17 cellular contexts compared by ENCODE assay signal in genomic region chr9:84755375-84755774, GRCh38.
DNase-seq lines count a peak whose midpoint lies in the region; ATAC-seq, FAIRE-seq and TF ChIP-seq lines count a peak whose summit lies in the region.
"Had no signal": no experiment of that assay in that cellular context is flagged by ENCODE, and none has a peak within 500 bp of the region (broad histone marks: within the 10 kb centered on the region; RNA-seq: fewer than 3 reads in every experiment).

No MANE protein-coding gene starts in this region.

- no peaks in the 10 kb centered on the region for H3K79me2 ChIP-seq in astrocyte (ENCODE audit: insufficient read depth, low read length)

- no peaks in the 10 kb centered on the region for H3K9me3 ChIP-seq in astrocyte (ENCODE audit: insufficient read depth, low read depth, low read length)
- no peaks in the 10 kb centered on the region for H3K9me3 ChIP-seq in Peyer's patch
- H3K9me3 ChIP-seq: A549, HAP-1 had no signal

- H3K4me3 ChIP-seq in astrocyte (ENCODE audit: insufficient read depth, low read depth, low read length): no peak overlapping the region
- no peak overlapping the region for H3K4me3 ChIP-seq in Peyer's patch
- H3K4me3 ChIP-seq: A549, HAP-1 had no signal

- ATAC-seq in GM18498 (IDR thresholded peaks at IDR 0.05; ENCODE audit: unreplicated experiment): no peak
- ATAC-seq in GM21360 (IDR thresholded peaks at IDR 0.05; ENCODE audit: unreplicated experiment): no peak
- ATAC-seq: A549, PC-3 had no signal

- no peak overlapping the region for H3K4me3 Mint-ChIP-seq in activated naive CD8-positive, alpha-beta T cell
- H3K4me3 Mint-ChIP-seq in activated naive CD8-positive, alpha-beta T cell treated with anti-CD3 and anti-CD28 coated beads for 36 hours: no peak overlapping the region
- H3K4me3 Mint-ChIP-seq in astrocyte (ENCODE audit: unreplicated experiment): no peak overlapping the region

- H3K27ac Mint-ChIP-seq in activated naive CD8-positive, alpha-beta T cell: peak overlapping the region; percentile 18
- H3K27ac Mint-ChIP-seq in activated naive CD8-positive, alpha-beta T cell treated with anti-CD3 and anti-CD28 coated beads for 36 hours: no peak overlapping the region
- H3K27ac Mint-ChIP-seq in astrocyte (ENCODE audit: unreplicated experiment): peak overlapping the region; percentile 75

- H3K27ac ChIP-seq in astrocyte (ENCODE audit: low read depth, low read length) (peak overlapping the region; percentile 45), Peyer's patch (no peak overlapping the region)
- H3K27ac ChIP-seq: A549, C4-2B had no signal

- no peaks in the 10 kb centered on the region for H3K27me3 ChIP-seq in astrocyte (ENCODE audit: insufficient read depth, low read length)
- H3K27me3 ChIP-seq in Peyer's patch: no peaks in the 10 kb centered on the region

- H3K4me1 ChIP-seq in astrocyte (ENCODE audit: insufficient read depth, low read length) (peaks cover 14% of the 10 kb centered on the region), Peyer's patch (no peaks in the 10 kb centered on the region)
- H3K4me1 ChIP-seq: A549, HAP-1 had no signal

- no peak for DNase-seq in activated naive CD8-positive, alpha-beta T cell treated with anti-CD3 and anti-CD28 coated beads for 36 hours
- peak; percentile 18 for DNase-seq in astrocyte (ENCODE audit: low read depth)
- peak; percentile 8 for DNase-seq in hepatic stellate cell (ENCODE audit: low spot score)
- DNase-seq in Peyer's patch: no peak
- DNase-seq: DMS153, NCI-H146, NCI-H2107, NCI-H226, NCI-H526, PC-3 had no signal

- no peaks in the 10 kb centered on the region for H4K20me1 ChIP-seq in astrocyte (ENCODE audit: insufficient read depth, low read length)

- TF ChIP-seq CTCF in astrocyte (IDR thresholded peaks at IDR 0.05; ENCODE audit: insufficient read depth, low read depth, low read length) (no peak), Peyer's patch (IDR thresholded peaks at IDR 0.05) (no peak)

- H3K36me3 Mint-ChIP-seq in activated naive CD8-positive, alpha-beta T cell: no peaks in the 10 kb centered on the region
- no peaks in the 10 kb centered on the region for H3K36me3 Mint-ChIP-seq in activated naive CD8-positive, alpha-beta T cell treated with anti-CD3 and anti-CD28 coated beads for 36 hours
- H3K36me3 Mint-ChIP-seq in astrocyte (ENCODE audit: low read depth, unreplicated experiment): no peaks in the 10 kb centered on the region

- FAIRE-seq in astrocyte (lab: Jason Lieb, UNC): no peak
- FAIRE-seq: A549, HTR-8/SVneo had no signal

- no peaks in the 10 kb centered on the region for H3K4me1 Mint-ChIP-seq in activated naive CD8-positive, alpha-beta T cell (ENCODE audit: low read depth)
- H3K4me1 Mint-ChIP-seq in activated naive CD8-positive, alpha-beta T cell treated with anti-CD3 and anti-CD28 coated beads for 36 hours: peaks cover 8% of the 10 kb centered on the region
- H3K4me1 Mint-ChIP-seq in astrocyte (ENCODE audit: low read depth, unreplicated experiment): peaks cover 37% of the 10 kb centered on the region

- no peak overlapping the region for H3K9ac ChIP-seq in astrocyte (ENCODE audit: low read length)

- no peaks in the 10 kb centered on the region for H3K9me3 Mint-ChIP-seq in activated naive CD8-positive, alpha-beta T cell (ENCODE audit: low read depth)
- H3K9me3 Mint-ChIP-seq in activated naive CD8-positive, alpha-beta T cell treated with anti-CD3 and anti-CD28 coated beads for 36 hours: peaks cover 2% of the 10 kb centered on the region
- H3K9me3 Mint-ChIP-seq in astrocyte (ENCODE audit: unreplicated experiment): no peaks in the 10 kb centered on the region

- TF ChIP-seq POLR2A in Peyer's patch (IDR thresholded peaks at IDR 0.05): no peak

- H3K36me3 ChIP-seq in astrocyte (ENCODE audit: insufficient read depth, low read length) (no peaks in the 10 kb centered on the region), Peyer's patch (no peaks in the 10 kb centered on the region)
- H3K36me3 ChIP-seq: HAP-1 had no signal

- peaks cover 3% of the 10 kb centered on the region for H3K27me3 Mint-ChIP-seq in activated naive CD8-positive, alpha-beta T cell
- peaks cover 18% of the 10 kb centered on the region for H3K27me3 Mint-ChIP-seq in activated naive CD8-positive, alpha-beta T cell treated with anti-CD3 and anti-CD28 coated beads for 36 hours
- H3K27me3 Mint-ChIP-seq in astrocyte (ENCODE audit: low read depth, unreplicated experiment): no peaks in the 10 kb centered on the region

- peak overlapping the region; percentile 63 for H3K4me2 ChIP-seq in astrocyte (ENCODE audit: low read length)
- H3K4me2 ChIP-seq: A549 had no signal

- H2AFZ ChIP-seq in astrocyte (ENCODE audit: low read depth, low read length): no peak overlapping the region

Comparison
In these comparisons a context has a peak if more than half of its experiments do, and no peak if none do; other contexts are left out.
1. DNase-seq: peak in astrocyte (single experiment) and hepatic stellate cell (single experiment); none in activated naive CD8-positive, alpha-beta T cell treated with anti-CD3 and anti-CD28 coated beads for 36 hours (single experiment) and Peyer's patch (0 of 3).